Comparison of ENCODE assay signal across 10 cellular contexts in the genomic region with DNA sequence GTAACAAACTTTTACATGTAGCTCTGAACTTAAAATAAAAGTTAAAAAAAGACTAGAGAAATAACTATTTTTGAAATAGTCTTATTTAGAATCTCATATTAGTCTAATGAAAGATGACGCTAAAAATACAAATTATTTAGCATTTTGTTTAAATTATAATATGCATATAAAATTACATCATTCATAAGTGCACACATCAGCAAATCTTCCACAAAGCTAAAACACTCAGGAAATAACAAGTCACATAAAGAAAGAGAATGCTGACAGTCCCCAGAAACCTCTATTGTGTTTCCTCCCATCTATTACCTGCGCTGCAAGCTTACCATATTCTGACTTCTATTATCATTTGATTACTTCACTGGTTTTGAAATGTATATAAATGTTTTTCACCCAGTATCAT.
"Had no signal": no experiment of that assay in that cellular context is flagged by ENCODE, and none has a peak within 500 bp of the region (broad histone marks: within the 10 kb centered on the region; RNA-seq: fewer than 3 reads in every experiment).

No MANE protein-coding gene starts in this region.

- H3K4me1 Mint-ChIP-seq: GM23338, H9 had no signal

- H3K27ac Mint-ChIP-seq: GM23338, H9, HFFc6 had no signal

- H3K4me1 ChIP-seq: HAP-1 had no signal

- H3K9me3 ChIP-seq: HAP-1 had no signal

- H3K9me3 Mint-ChIP-seq: GM23338, H9, HFFc6 had no signal

- ATAC-seq: GM23338, HCT116 had no signal

- H3K27ac ChIP-seq: GM23248 had no signal

- FAIRE-seq: H1, H54 had no signal

- H3K4me3 ChIP-seq: GM23248, GM23338, HAP-1 had no signal

- H3K4me2 ChIP-seq: GM23338 had no signal

- H3K4me3 Mint-ChIP-seq: GM23338, H9, HFFc6 had no signal

- H2AFZ ChIP-seq: GM23248, GM23338 had no signal

- DNase-seq: GM23248, GOT3, H7, H9, HFFc6 had no signal

- H3K36me3 ChIP-seq: HAP-1 had no signal

- H3K9ac ChIP-seq: GM23248 had no signal
